In genomic region chr2:84970266-84970955, GRCh38 we compare ENCODE assay signal across 8 cellular contexts. TPM values are rescaled to one million over a fixed set of nuclear protein-coding genes. Genes with fewer than 3 reads are reported as not detected.
DNase-seq lines count a peak whose midpoint lies in the region; ATAC-seq and TF ChIP-seq lines count a peak whose summit lies in the region.

No MANE protein-coding gene starts in this region.

- H3K4me3 ChIP-seq in epithelial cell of proximal tubule (ENCODE audit: low read depth, low read length): peak overlapping the region; percentile 78
- peak overlapping the region; percentile 91 for H3K4me3 ChIP-seq in mucosa of stomach (ENCODE audit: low read length)

- no peak for TF ChIP-seq CTCF in epithelial cell of proximal tubule (conservative IDR thresholded peaks at IDR 0.05; ENCODE audit: low read depth, low read length)

- peaks cover 19% of the 10 kb centered on the region for H3K4me1 ChIP-seq in mucosa of stomach (ENCODE audit: control insufficient read depth, insufficient read depth, low read length)

- H3K36me3 ChIP-seq in mucosa of stomach (ENCODE audit: control insufficient read depth, insufficient read depth, low read length): no peaks in the 10 kb centered on the region

- DNase-seq in NK-92 treated with Interleukin-12 subunit alpha and Interleukin-12 subunit beta, amount 100 ng/mL, for 24 hours (lab: John Stamatoyannopoulos, UW): peak; percentile 61
- no peak for DNase-seq in NK-92 (lab: John Stamatoyannopoulos, UW; ENCODE audit: unreplicated experiment)
- DNase-seq in NCI-H345 treated with DMSO at 0.1 percent for 48 hours (lab: John Stamatoyannopoulos, UW; ENCODE audit: unreplicated experiment): peak; percentile 44
- peak; percentile 31 for DNase-seq in activated T-cell treated with anti-CD3 and anti-CD28 coated beads for 1 hour (ENCODE audit: low read depth)
- DNase-seq in epithelial cell of proximal tubule (ENCODE audit: low read depth): no peak
- peak; percentile 37 to 43 for DNase-seq in stimulated activated CD8-positive, alpha-beta memory T cell treated with anti-CD3 and anti-CD28 coated beads, Interleukin-7, amount 100 ng/mL, for 48 hours (ENCODE audit: extremely low read depth in 1 of 2, low read depth in 1 of 2)

- H3K27me3 ChIP-seq in mucosa of stomach (ENCODE audit: control insufficient read depth, insufficient read depth, low read length): no peaks in the 10 kb centered on the region

- peak overlapping the region; percentile 99 for H3K9ac ChIP-seq in mucosa of stomach (ENCODE audit: low read length)

- peak; percentile 36 for ATAC-seq in HG02884 (IDR thresholded peaks at IDR 0.05; ENCODE audit: unreplicated experiment)

- H3K9me3 ChIP-seq in mucosa of stomach (ENCODE audit: control insufficient read depth, low read length): no peaks in the 10 kb centered on the region

RNA-seq across cellular contexts. Expression of gene KCMF1, which starts 0.6 kb away (rescaled TPM):
- total RNA-seq in epithelial cell of proximal tubule: 43.0 and 65.8 TPM in 2 replicates

Comparison
In these comparisons a context has a peak if more than half of its experiments do, and no peak if none do; other contexts are left out.
1. DNase-seq: peak in NK-92 treated with Interleukin-12 subunit alpha and Interleukin-12 subunit beta, amount 100 ng/mL, for 24 hours (single experiment), NCI-H345 treated with DMSO at 0.1 percent for 48 hours (single experiment), activated T-cell treated with anti-CD3 and anti-CD28 coated beads for 1 hour (single experiment) and stimulated activated CD8-positive, alpha-beta memory T cell treated with anti-CD3 and anti-CD28 coated beads, Interleukin-7, amount 100 ng/mL, for 48 hours (2 of 2); none in NK-92 (single experiment) and epithelial cell of proximal tubule (single experiment).